1 cellular context compared by ENCODE assay signal in the genomic region with DNA sequence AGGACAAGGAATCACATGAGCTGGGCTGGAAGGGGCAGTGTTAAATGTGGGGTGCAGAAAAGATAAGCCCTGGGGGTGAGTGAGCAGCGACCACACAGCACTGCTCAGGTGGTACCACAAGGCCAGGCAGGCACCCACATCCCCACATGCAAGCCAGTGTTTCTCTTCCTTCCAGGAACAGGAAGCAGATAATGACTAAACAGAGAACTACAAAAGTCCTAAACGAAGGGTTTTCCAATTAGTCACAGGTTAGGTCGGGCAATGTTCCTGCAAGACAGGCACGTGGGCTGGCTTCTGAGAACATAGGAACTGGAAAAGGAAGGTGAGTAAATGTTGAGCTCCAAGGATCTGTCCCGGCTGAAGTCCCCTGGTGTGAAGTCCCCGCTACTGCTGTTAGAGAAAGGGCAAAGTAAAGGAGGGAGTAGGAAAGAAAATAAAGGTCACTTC.
TF ChIP-seq lines count a peak whose summit lies in the region.

No MANE protein-coding gene starts in this region.

TF ChIP-seq in GM23338, 12 proteins besides CTCF, POLR2A, EP300 and RAD21 (continued from another document):
- TF ChIP-seq, protein P1, sequence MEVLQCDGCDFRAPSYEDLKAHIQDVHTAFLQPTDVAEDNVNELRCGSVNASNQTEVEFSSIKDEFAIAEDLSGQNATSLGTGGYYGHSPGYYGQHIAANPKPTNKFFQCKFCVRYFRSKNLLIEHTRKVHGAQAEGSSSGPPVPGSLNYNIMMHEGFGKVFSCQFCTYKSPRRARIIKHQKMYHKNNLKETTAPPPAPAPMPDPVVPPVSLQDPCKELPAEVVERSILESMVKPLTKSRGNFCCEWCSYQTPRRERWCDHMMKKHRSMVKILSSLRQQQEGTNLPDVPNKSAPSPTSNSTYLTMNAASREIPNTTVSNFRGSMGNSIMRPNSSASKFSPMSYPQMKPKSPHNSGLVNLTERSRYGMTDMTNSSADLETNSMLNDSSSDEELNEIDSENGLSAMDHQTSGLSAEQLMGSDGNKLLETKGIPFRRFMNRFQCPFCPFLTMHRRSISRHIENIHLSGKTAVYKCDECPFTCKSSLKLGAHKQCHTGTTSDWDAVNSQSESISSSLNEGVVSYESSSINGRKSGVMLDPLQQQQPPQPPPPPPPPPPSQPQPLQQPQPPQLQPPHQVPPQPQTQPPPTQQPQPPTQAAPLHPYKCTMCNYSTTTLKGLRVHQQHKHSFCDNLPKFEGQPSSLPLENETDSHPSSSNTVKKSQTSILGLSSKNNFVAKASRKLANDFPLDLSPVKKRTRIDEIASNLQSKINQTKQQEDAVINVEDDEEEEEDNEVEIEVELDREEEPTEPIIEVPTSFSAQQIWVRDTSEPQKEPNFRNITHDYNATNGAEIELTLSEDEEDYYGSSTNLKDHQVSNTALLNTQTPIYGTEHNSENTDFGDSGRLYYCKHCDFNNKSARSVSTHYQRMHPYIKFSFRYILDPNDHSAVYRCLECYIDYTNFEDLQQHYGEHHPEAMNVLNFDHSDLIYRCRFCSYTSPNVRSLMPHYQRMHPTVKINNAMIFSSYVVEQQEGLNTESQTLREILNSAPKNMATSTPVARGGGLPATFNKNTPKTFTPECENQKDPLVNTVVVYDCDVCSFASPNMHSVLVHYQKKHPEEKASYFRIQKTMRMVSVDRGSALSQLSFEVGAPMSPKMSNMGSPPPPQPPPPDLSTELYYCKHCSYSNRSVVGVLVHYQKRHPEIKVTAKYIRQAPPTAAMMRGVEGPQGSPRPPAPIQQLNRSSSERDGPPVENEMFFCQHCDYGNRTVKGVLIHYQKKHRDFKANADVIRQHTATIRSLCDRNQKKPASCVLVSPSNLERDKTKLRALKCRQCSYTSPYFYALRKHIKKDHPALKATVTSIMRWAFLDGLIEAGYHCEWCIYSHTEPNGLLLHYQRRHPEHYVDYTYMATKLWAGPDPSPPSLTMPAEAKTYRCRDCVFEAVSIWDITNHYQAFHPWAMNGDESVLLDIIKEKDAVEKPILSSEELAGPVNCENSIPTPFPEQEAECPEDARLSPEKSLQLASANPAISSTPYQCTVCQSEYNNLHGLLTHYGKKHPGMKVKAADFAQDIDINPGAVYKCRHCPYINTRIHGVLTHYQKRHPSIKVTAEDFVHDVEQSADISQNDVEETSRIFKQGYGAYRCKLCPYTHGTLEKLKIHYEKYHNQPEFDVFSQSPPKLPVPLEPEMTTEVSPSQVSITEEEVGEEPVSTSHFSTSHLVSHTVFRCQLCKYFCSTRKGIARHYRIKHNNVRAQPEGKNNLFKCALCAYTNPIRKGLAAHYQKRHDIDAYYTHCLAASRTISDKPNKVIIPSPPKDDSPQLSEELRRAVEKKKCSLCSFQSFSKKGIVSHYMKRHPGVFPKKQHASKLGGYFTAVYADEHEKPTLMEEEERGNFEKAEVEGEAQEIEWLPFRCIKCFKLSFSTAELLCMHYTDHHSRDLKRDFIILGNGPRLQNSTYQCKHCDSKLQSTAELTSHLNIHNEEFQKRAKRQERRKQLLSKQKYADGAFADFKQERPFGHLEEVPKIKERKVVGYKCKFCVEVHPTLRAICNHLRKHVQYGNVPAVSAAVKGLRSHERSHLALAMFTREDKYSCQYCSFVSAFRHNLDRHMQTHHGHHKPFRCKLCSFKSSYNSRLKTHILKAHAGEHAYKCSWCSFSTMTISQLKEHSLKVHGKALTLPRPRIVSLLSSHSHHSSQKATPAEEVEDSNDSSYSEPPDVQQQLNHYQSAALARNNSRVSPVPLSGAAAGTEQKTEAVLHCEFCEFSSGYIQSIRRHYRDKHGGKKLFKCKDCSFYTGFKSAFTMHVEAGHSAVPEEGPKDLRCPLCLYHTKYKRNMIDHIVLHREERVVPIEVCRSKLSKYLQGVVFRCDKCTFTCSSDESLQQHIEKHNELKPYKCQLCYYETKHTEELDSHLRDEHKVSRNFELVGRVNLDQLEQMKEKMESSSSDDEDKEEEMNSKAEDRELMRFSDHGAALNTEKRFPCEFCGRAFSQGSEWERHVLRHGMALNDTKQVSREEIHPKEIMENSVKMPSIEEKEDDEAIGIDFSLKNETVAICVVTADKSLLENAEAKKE (CRISPR knock-in tag; IDR thresholded peaks at IDR 0.05), result no peak
- no peak for TF ChIP-seq CREB1 (CRISPR knock-in tag; IDR thresholded peaks at IDR 0.05; ENCODE audit: low read depth)
- no peak for TF ChIP-seq POLR2AphosphoS5 (IDR thresholded peaks at IDR 0.05; ENCODE audit: low read depth)
- TF ChIP-seq ZNF114 (CRISPR knock-in tag; IDR thresholded peaks at IDR 0.05), result no peak
- TF ChIP-seq STAT1 (IDR thresholded peaks at IDR 0.05; ENCODE audit: unreplicated experiment), result no peak
- TF ChIP-seq JUNB (IDR thresholded peaks at IDR 0.05; ENCODE audit: unreplicated experiment), result no peak
- TF ChIP-seq, protein P2, sequence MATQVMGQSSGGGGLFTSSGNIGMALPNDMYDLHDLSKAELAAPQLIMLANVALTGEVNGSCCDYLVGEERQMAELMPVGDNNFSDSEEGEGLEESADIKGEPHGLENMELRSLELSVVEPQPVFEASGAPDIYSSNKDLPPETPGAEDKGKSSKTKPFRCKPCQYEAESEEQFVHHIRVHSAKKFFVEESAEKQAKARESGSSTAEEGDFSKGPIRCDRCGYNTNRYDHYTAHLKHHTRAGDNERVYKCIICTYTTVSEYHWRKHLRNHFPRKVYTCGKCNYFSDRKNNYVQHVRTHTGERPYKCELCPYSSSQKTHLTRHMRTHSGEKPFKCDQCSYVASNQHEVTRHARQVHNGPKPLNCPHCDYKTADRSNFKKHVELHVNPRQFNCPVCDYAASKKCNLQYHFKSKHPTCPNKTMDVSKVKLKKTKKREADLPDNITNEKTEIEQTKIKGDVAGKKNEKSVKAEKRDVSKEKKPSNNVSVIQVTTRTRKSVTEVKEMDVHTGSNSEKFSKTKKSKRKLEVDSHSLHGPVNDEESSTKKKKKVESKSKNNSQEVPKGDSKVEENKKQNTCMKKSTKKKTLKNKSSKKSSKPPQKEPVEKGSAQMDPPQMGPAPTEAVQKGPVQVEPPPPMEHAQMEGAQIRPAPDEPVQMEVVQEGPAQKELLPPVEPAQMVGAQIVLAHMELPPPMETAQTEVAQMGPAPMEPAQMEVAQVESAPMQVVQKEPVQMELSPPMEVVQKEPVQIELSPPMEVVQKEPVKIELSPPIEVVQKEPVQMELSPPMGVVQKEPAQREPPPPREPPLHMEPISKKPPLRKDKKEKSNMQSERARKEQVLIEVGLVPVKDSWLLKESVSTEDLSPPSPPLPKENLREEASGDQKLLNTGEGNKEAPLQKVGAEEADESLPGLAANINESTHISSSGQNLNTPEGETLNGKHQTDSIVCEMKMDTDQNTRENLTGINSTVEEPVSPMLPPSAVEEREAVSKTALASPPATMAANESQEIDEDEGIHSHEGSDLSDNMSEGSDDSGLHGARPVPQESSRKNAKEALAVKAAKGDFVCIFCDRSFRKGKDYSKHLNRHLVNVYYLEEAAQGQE (IDR thresholded peaks at IDR 0.05; ENCODE audit: unreplicated experiment), result no peak
